8 cellular contexts compared by ENCODE assay signal in the genomic region with DNA sequence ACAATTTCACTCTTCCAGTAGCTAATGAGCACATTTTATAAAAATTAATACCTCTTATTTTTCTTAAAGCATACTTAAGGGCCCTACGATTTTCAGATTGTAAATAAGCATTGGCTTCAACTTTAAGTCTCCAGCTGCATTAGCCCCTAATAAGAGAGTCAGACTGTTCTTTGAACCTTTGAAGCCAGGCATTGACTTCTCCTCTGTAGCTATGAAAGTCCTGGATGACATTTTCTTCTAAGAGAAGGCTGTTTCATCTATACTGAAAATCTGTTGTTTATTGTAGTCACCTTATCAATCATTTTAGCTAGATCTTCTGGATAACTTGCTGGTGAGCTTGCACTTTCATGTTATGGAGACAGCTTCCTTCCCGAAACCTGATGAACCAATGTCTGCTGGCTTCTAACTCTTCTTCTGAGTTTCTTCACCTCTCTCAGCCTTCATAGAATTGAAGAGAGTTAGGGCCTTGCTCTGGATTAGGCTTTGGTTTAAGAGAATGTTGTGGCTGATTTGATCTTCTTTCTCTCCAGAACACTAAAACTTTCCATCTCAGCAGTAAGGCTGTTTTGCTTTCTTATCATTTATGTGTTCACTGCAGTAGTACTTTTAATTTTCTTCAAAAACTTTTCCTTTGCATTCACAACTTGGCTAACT.
DNase-seq lines count a peak whose midpoint lies in the region; ATAC-seq, FAIRE-seq and TF ChIP-seq lines count a peak whose summit lies in the region.

No MANE protein-coding gene starts in this region.

- H3K9me3 Mint-ChIP-seq in immature natural killer cell, result no peaks in the 10 kb centered on the region

- no peak for TF ChIP-seq CTCF in left lung (IDR thresholded peaks at IDR 0.05)

- no peak overlapping the region for H3K4me3 ChIP-seq in left lung

- H3K27ac ChIP-seq in left lung, result peak overlapping the region in 1 of 2 donors; percentile 81

- H3K4me1 ChIP-seq in left lung, result peaks cover 0 to 25% of the 10 kb centered on the region in 2 donors

- H3K36me3 Mint-ChIP-seq in immature natural killer cell, result peaks cover 0 to 8% (median 0%) of the 10 kb centered on the region in 3 donors

- DNase-seq in GM12891 (ENCODE audit: insufficient read length, low spot score) (no peak), immature natural killer cell (peak in 2 of 3 donors; percentile 7), left lung (no peak), HuH-7.5 (ENCODE audit: low spot score) (no peak), Right ventricle myocardium superior (no peak), SIG-M5 (lab: John Stamatoyannopoulos, UW) (no peak)

- peak; percentile 36 for ATAC-seq in GM21529 (IDR thresholded peaks at IDR 0.05; ENCODE audit: unreplicated experiment)
- peak; percentile 7 for ATAC-seq in HG03565 (IDR thresholded peaks at IDR 0.05; ENCODE audit: unreplicated experiment)
- ATAC-seq in left lung, result no peak
- no peak for ATAC-seq in Right ventricle myocardium superior (ENCODE audit: poor library complexity)

- H3K27me3 Mint-ChIP-seq in immature natural killer cell (ENCODE audit: low read depth in 3 of 3), result peaks cover 0 to 2% (median 1%) of the 10 kb centered on the region in 3 donors

- H3K4me1 Mint-ChIP-seq in immature natural killer cell, result peaks cover 42 to 62% of the 10 kb centered on the region in 2 donors

- H3K27me3 ChIP-seq in left lung, result no peaks in the 10 kb centered on the region

- H3K36me3 ChIP-seq in left lung, result no peaks in the 10 kb centered on the region

- peak overlapping the region; percentile 90 to 96 (median 93) for H3K27ac Mint-ChIP-seq in immature natural killer cell

- intact Hi-C loops in left lung (cut with DNase I) (no loop called here), Right ventricle myocardium superior (cut with DNase I) (no loop called here)

- no peaks in the 10 kb centered on the region for H3K9me3 ChIP-seq in left lung

- no peak for FAIRE-seq in GM12891 (lab: Jason Lieb, UNC)

- peak overlapping the region; percentile 68 to 84 (median 80) for H3K4me3 Mint-ChIP-seq in immature natural killer cell

- no peak for TF ChIP-seq POLR2A in GM12891 (IDR thresholded peaks at IDR 0.05; ENCODE audit: low read depth, low read length)

TF ChIP-seq in GM12891, 5 proteins besides CTCF, POLR2A, EP300 and RAD21:
- TF ChIP-seq PAX5 (IDR thresholded peaks at IDR 0.05; ENCODE audit: insufficient read depth, low read length, severe bottlenecking), result no peak
- 0 out of 2 replicates have a peak, but pooled peaks have one; percentile 4 for TF ChIP-seq SPI1 (IDR thresholded peaks at IDR 0.05; ENCODE audit: low read depth, low read length)

Comparison
In these comparisons a context has a peak if more than half of its experiments do, and no peak if none do; other contexts are left out.
1. DNase-seq: peak in immature natural killer cell (2 of 3); none in GM12891 (single experiment), left lung (0 of 2), HuH-7.5 (single experiment), Right ventricle myocardium superior (single experiment) and SIG-M5 (single experiment).
2. ATAC-seq: peak in GM21529 (single experiment) and HG03565 (single experiment); none in left lung (single experiment) and Right ventricle myocardium superior (single experiment).